ENCODE assay signal across 19 cellular contexts in the genomic region with DNA sequence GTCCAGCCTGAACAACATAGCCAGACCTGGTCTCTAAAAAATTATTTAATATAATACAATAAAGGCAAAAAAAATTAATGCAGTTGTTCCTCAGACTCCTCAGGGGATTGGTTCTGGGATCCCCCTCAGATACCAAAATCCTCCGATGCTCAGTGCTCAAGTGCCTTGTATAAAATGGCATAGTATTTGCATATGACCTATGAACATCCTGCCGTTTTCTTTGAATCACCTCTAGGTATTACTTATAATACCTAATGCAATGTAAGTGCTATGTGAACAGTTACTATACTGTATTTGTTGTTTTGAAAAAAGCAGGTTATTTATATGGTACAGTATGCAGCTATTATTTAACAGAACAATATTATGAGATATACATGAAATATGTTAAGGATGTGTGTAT.
"Had no signal": no experiment of that assay in that cellular context is flagged by ENCODE, and none has a peak within 500 bp of the region (broad histone marks: within the 10 kb centered on the region; RNA-seq: fewer than 3 reads in every experiment).

No MANE protein-coding gene starts in this region.

- FAIRE-seq: urothelium cell line had no signal

- H3K4me1 Mint-ChIP-seq: nephron progenitor cell had no signal

- H3K27ac Mint-ChIP-seq: dendritic cell treated with granulocyte-macrophage colony-stimulating factor and Interleukin-4, amounts not matched to agents 40 ng/mL and 50 ng/mL, for 4 days; effector memory CD8-positive, alpha-beta T cell; naive thymus-derived CD4-positive, alpha-beta T cell; nephron progenitor cell; type B pancreatic cell had no signal

- H3K27me3 Mint-ChIP-seq: dendritic cell treated with granulocyte-macrophage colony-stimulating factor and Interleukin-4, amounts not matched to agents 40 ng/mL and 50 ng/mL, for 4 days; effector memory CD8-positive, alpha-beta T cell; naive thymus-derived CD4-positive, alpha-beta T cell; type B pancreatic cell had no signal

- ATAC-seq: effector memory CD8-positive, alpha-beta T cell; gastrocnemius medialis; heart right ventricle; naive thymus-derived CD4-positive, alpha-beta T cell; psoas muscle; sciatic nerve had no signal

- H3K4me3 Mint-ChIP-seq: dendritic cell treated with granulocyte-macrophage colony-stimulating factor and Interleukin-4, amounts not matched to agents 40 ng/mL and 50 ng/mL, for 4 days; effector memory CD8-positive, alpha-beta T cell; naive thymus-derived CD4-positive, alpha-beta T cell; nephron progenitor cell; type B pancreatic cell had no signal

- DNase-seq: effector memory CD8-positive, alpha-beta T cell; gastrocnemius medialis; heart right ventricle; hypothalamus; kidney glomerular epithelial cell; naive thymus-derived CD4-positive, alpha-beta T cell; nephron progenitor cell; psoas muscle; retina; spleen; stimulated activated CD4-positive, alpha-beta T cell treated with anti-CD3 and anti-CD28 coated beads, Interleukin-15, amount 100 ng/mL, for 24 hours; stimulated activated CD4-positive, alpha-beta T cell treated with anti-CD3 and anti-CD28 coated beads, Interleukin-1b, Interleukin-23, amount 100 ng/mL, for 48 hours; stimulated activated CD4-positive, alpha-beta T cell treated with anti-CD3 and anti-CD28 coated beads, Interleukin-4, amount 100 ng/mL, for 24 hours; stimulated activated naive CD4-positive, alpha-beta T cell; thyroid gland had no signal

- H3K9me3 Mint-ChIP-seq: effector memory CD8-positive, alpha-beta T cell had no signal
